1 cellular context compared by ENCODE assay signal in genomic region chr10:86364551-86365345, GRCh38.
TF ChIP-seq lines count a peak whose summit lies in the region.

No MANE protein-coding gene starts in this region.

TF ChIP-seq in GM12878, 131 proteins besides CTCF, POLR2A, EP300 and RAD21 (continued from another document):
- TF ChIP-seq BCL11A (IDR thresholded peaks at IDR 0.05; ENCODE audit: low read depth, low read length), result no peak
- no peak for TF ChIP-seq NKRF (conservative IDR thresholded peaks at IDR 0.05)
- no peak for TF ChIP-seq GATAD2B (conservative IDR thresholded peaks at IDR 0.05; ENCODE audit: low read depth)
